12 cellular contexts compared by ENCODE assay signal in the genomic region with DNA sequence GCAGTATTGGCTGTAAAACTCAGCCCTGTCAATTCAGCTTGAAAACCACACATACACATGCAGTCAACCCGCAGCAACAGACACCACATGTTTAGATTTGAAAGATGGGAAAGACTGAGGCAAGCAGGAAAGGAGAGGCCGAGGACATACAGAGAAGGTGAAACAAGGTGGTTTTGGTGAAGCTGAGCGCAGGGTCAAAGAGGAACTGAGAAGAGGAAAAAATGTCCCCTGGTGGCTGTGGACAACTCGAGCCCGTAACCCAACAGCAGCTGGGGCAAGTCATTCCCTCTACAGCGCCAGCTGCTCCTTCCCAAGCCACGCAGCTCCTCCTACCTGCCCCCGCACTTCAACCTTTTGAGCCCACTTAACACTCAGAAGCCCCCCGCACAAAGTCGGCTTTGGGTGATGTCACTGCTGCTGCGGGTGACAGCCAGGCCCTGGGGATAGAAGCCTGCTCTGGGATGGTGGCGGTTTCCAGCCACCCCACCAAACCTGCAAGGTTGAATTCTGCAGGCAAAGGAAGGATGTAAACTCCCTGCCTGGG.
DNase-seq lines count a peak whose midpoint lies in the region; ATAC-seq, FAIRE-seq and TF ChIP-seq lines count a peak whose summit lies in the region.
"Had no signal": no experiment of that assay in that cellular context is flagged by ENCODE, and none has a peak within 500 bp of the region (broad histone marks: within the 10 kb centered on the region; RNA-seq: fewer than 3 reads in every experiment).

No MANE protein-coding gene starts in this region.

- no peaks in the 10 kb centered on the region for H3K9me3 ChIP-seq in mucosa of descending colon
- no peaks in the 10 kb centered on the region for H3K9me3 ChIP-seq in CD8-positive, alpha-beta memory T cell (ENCODE audit: low read length)

- TF ChIP-seq CTCF in mucosa of descending colon (IDR thresholded peaks at IDR 0.05): no peak

- no peak overlapping the region for H3K27ac ChIP-seq in CD8-positive, alpha-beta memory T cell (ENCODE audit: low read depth, low read length)

- H3K4me3 Mint-ChIP-seq in activated CD8-positive, alpha-beta T cell treated with anti-CD3 and anti-CD28 coated beads, Interleukin-2, amount 10 ng/mL, durations not matched to agents 7 days and 5 days: no peak overlapping the region
- no peak overlapping the region for H3K4me3 Mint-ChIP-seq in CD8-positive, alpha-beta memory T cell
- H3K4me3 Mint-ChIP-seq: effector memory CD8-positive, alpha-beta T cell; stimulated activated naive CD8-positive, alpha-beta T cell treated with anti-CD3 and anti-CD28 coated beads, Interleukin-15, Interleukin-2, amounts not matched to agents 100 ng/mL and 50 ng/mL, for 24 hours; T-helper 1 cell treated with Interleukin-12 subunit alpha and Interleukin-12 subunit beta and Interleukin-4 antibody, amounts not matched to agents 30 μg/mL and 1 μg/mL, for 36 hours had no signal

- peak; percentile 98 for FAIRE-seq in GM12891 (lab: Jason Lieb, UNC)

- no peaks in the 10 kb centered on the region for H3K36me3 ChIP-seq in mucosa of descending colon (ENCODE audit: low read depth)
- no peaks in the 10 kb centered on the region for H3K36me3 ChIP-seq in CD8-positive, alpha-beta memory T cell (ENCODE audit: insufficient read depth, low read length)

- intact Hi-C loops in mucosa of descending colon (cut with DNase I, micrococcal nuclease): no loop called here

- H3K27ac Mint-ChIP-seq in activated CD8-positive, alpha-beta T cell treated with anti-CD3 and anti-CD28 coated beads, Interleukin-2, amount 10 ng/mL, durations not matched to agents 7 days and 5 days: no peak overlapping the region
- peak overlapping the region in 1 of 8 donors; percentile 34 for H3K27ac Mint-ChIP-seq in CD8-positive, alpha-beta memory T cell
- H3K27ac Mint-ChIP-seq: effector memory CD8-positive, alpha-beta T cell; stimulated activated naive CD8-positive, alpha-beta T cell treated with anti-CD3 and anti-CD28 coated beads, Interleukin-15, Interleukin-2, amounts not matched to agents 100 ng/mL and 50 ng/mL, for 24 hours; T-helper 1 cell treated with Interleukin-12 subunit alpha and Interleukin-12 subunit beta and Interleukin-4 antibody, amounts not matched to agents 30 μg/mL and 1 μg/mL, for 36 hours had no signal

- ATAC-seq in GM21367 (IDR thresholded peaks at IDR 0.05; ENCODE audit: unreplicated experiment) (peak; percentile 61), HG03342 (IDR thresholded peaks at IDR 0.05; ENCODE audit: unreplicated experiment) (peak; percentile 54), mucosa of descending colon (peak; percentile 32)
- ATAC-seq in activated CD8-positive, alpha-beta T cell treated with anti-CD3 and anti-CD28 coated beads, Interleukin-2, amount 10 ng/mL, durations not matched to agents 7 days and 5 days: no peak
- ATAC-seq: effector memory CD8-positive, alpha-beta T cell had no signal

- peaks cover 13% of the 10 kb centered on the region for H3K4me1 Mint-ChIP-seq in activated CD8-positive, alpha-beta T cell treated with anti-CD3 and anti-CD28 coated beads, Interleukin-2, amount 10 ng/mL, durations not matched to agents 7 days and 5 days (ENCODE audit: low read depth)
- H3K4me1 Mint-ChIP-seq in CD8-positive, alpha-beta memory T cell: peaks cover 0 to 2% (median 0%) of the 10 kb centered on the region in 3 donors

- H3K9me3 Mint-ChIP-seq in activated CD8-positive, alpha-beta T cell treated with anti-CD3 and anti-CD28 coated beads, Interleukin-2, amount 10 ng/mL, durations not matched to agents 7 days and 5 days (ENCODE audit: insufficient read depth): no peaks in the 10 kb centered on the region
- H3K9me3 Mint-ChIP-seq in CD8-positive, alpha-beta memory T cell: no peaks in the 10 kb centered on the region
- H3K9me3 Mint-ChIP-seq: effector memory CD8-positive, alpha-beta T cell; stimulated activated naive CD8-positive, alpha-beta T cell treated with anti-CD3 and anti-CD28 coated beads, Interleukin-15, Interleukin-2, amounts not matched to agents 100 ng/mL and 50 ng/mL, for 24 hours; T-helper 1 cell treated with Interleukin-12 subunit alpha and Interleukin-12 subunit beta and Interleukin-4 antibody, amounts not matched to agents 30 μg/mL and 1 μg/mL, for 36 hours had no signal

- H3K36me3 Mint-ChIP-seq in activated CD8-positive, alpha-beta T cell treated with anti-CD3 and anti-CD28 coated beads, Interleukin-2, amount 10 ng/mL, durations not matched to agents 7 days and 5 days (ENCODE audit: low read depth): no peaks in the 10 kb centered on the region
- H3K36me3 Mint-ChIP-seq in CD8-positive, alpha-beta memory T cell: no peaks in the 10 kb centered on the region

- H3K27me3 ChIP-seq in CD8-positive, alpha-beta memory T cell (ENCODE audit: insufficient read depth, low read length, poor library complexity, severe bottlenecking): no peaks in the 10 kb centered on the region

- POLR2A ChIA-PET in activated CD8-positive, alpha-beta T cell treated with anti-CD3 and anti-CD28 coated beads, Interleukin-2, amount 10 ng/mL, durations not matched to agents 7 days and 5 days (lab: Charles Lee): no interaction called here
- POLR2A ChIA-PET in CD8-positive, alpha-beta memory T cell (lab: Charles Lee): no interaction called here

- peak; percentile 57 for DNase-seq in GM12891 (ENCODE audit: insufficient read length, low spot score)
- DNase-seq in mucosa of descending colon: peak in 1 of 3 donors; percentile 22
- DNase-seq in HT-29 (ENCODE audit: low spot score): no peak
- no peak for DNase-seq in activated CD8-positive, alpha-beta T cell treated with anti-CD3 and anti-CD28 coated beads, Interleukin-2, amount 10 ng/mL, durations not matched to agents 7 days and 5 days
- no peak for DNase-seq in NCI-H146 treated with DMSO at 0.1 percent for 48 hours (lab: John Stamatoyannopoulos, UW; ENCODE audit: unreplicated experiment)
- DNase-seq in CD8-positive, alpha-beta memory T cell: no peak
- DNase-seq: activated effector memory CD4-positive, alpha-beta T cell treated with Interleukin-2 at 50 U/mL for 16 hours; effector memory CD8-positive, alpha-beta T cell had no signal

- no peaks in the 10 kb centered on the region for H3K4me1 ChIP-seq in mucosa of descending colon (ENCODE audit: low read depth)
- H3K4me1 ChIP-seq in CD8-positive, alpha-beta memory T cell (ENCODE audit: insufficient read depth, low read length): no peaks in the 10 kb centered on the region

- no peak overlapping the region for H3K4me3 ChIP-seq in mucosa of descending colon
- H3K4me3 ChIP-seq in CD8-positive, alpha-beta memory T cell (ENCODE audit: low read length): no peak overlapping the region

- CTCF ChIA-PET in activated CD8-positive, alpha-beta T cell treated with anti-CD3 and anti-CD28 coated beads, Interleukin-2, amount 10 ng/mL, durations not matched to agents 7 days and 5 days (lab: Charles Lee): interaction anchor here (1.3 to 4.0 kb wide), 4 partner anchors 12 to 248 kb away, joined by 4 to 17 read pairs (median 6); no protein-coding TSS in a partner anchor
- CTCF ChIA-PET in CD8-positive, alpha-beta memory T cell (lab: Charles Lee): interaction anchor here (1.0 kb wide), 1 partner anchor 136 kb away, joined by 3 read pairs; no protein-coding TSS in a partner anchor

- no peak for TF ChIP-seq POLR2A in GM12891 (IDR thresholded peaks at IDR 0.05; ENCODE audit: low read depth, low read length)

- H3K27me3 Mint-ChIP-seq in activated CD8-positive, alpha-beta T cell treated with anti-CD3 and anti-CD28 coated beads, Interleukin-2, amount 10 ng/mL, durations not matched to agents 7 days and 5 days (ENCODE audit: low read depth): peaks cover 16% of the 10 kb centered on the region
- peaks cover 10 to 37% of the 10 kb centered on the region in 2 donors for H3K27me3 Mint-ChIP-seq in CD8-positive, alpha-beta memory T cell

TF ChIP-seq in GM12891, 5 proteins besides CTCF, POLR2A, EP300 and RAD21:
- TF ChIP-seq POU2F2 (IDR thresholded peaks at IDR 0.05; ENCODE audit: low read depth, low read length) (peak; percentile 7; the same call in 1 of the 2 replicates), TAF1 (IDR thresholded peaks at IDR 0.05; ENCODE audit: low read depth, low read length) (no peak), POLR2AphosphoS5 (IDR thresholded peaks at IDR 0.05; ENCODE audit: low read depth, low read length) (no peak), SPI1 (IDR thresholded peaks at IDR 0.05; ENCODE audit: low read depth, low read length) (peak; percentile 99), PAX5 (IDR thresholded peaks at IDR 0.05; ENCODE audit: insufficient read depth, low read length, severe bottlenecking) (no peak)
TF ChIP-seq in GM12891: peak in this region for 2.
